1 cellular context compared by ENCODE assay signal in genomic region chrX:119206203-119206602, GRCh38.
TF ChIP-seq lines count a peak whose summit lies in the region.

No MANE protein-coding gene starts in this region.

TF ChIP-seq in K562, 482 proteins besides CTCF, POLR2A, EP300 and RAD21 (continued from another document):
- TF ChIP-seq, protein P1, sequence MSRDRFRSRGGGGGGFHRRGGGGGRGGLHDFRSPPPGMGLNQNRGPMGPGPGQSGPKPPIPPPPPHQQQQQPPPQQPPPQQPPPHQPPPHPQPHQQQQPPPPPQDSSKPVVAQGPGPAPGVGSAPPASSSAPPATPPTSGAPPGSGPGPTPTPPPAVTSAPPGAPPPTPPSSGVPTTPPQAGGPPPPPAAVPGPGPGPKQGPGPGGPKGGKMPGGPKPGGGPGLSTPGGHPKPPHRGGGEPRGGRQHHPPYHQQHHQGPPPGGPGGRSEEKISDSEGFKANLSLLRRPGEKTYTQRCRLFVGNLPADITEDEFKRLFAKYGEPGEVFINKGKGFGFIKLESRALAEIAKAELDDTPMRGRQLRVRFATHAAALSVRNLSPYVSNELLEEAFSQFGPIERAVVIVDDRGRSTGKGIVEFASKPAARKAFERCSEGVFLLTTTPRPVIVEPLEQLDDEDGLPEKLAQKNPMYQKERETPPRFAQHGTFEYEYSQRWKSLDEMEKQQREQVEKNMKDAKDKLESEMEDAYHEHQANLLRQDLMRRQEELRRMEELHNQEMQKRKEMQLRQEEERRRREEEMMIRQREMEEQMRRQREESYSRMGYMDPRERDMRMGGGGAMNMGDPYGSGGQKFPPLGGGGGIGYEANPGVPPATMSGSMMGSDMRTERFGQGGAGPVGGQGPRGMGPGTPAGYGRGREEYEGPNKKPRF (IDR thresholded peaks at IDR 0.05; ENCODE audit: low read depth, low read length) = no peak
- TF ChIP-seq ZKSCAN3 (CRISPR knock-in tag; IDR thresholded peaks at IDR 0.05) (no peak), ZKSCAN1 (IDR thresholded peaks at IDR 0.05; ENCODE audit: low read depth, low read length) (no peak), SMC3 (conservative IDR thresholded peaks at IDR 0.05; ENCODE audit: insufficient read depth, low read depth, low read length) (no peak), DNMT1 (IDR thresholded peaks at IDR 0.05) (no peak), MCM5 (IDR thresholded peaks at IDR 0.05; ENCODE audit: low read depth) (no peak), ZNF431 (CRISPR knock-in tag; IDR thresholded peaks at IDR 0.05) (no peak), SIRT6 (IDR thresholded peaks at IDR 0.05; ENCODE audit: low read depth, low read length) (no peak), SP2 (IDR thresholded peaks at IDR 0.05; ENCODE audit: extremely low read depth, low read depth, low read length, poor library complexity, severe bottlenecking) (no peak), NR4A1 (CRISPR knock-in tag; IDR thresholded peaks at IDR 0.05) (no peak), NR4A1 (tag; IDR thresholded peaks at IDR 0.05) (peak; percentile 36; the same call in 1 of the 2 replicates), PYGO2 (tag; IDR thresholded peaks at IDR 0.05) (no peak), CEBPG (CRISPR knock-in tag; IDR thresholded peaks at IDR 0.05) (peak; percentile 96), CEBPG (tag; conservative IDR thresholded peaks at IDR 0.05 in 1 of 2, IDR thresholded peaks at IDR 0.05 in 1 of 2) (peak; percentile 98 to 99), REST (CRISPR knock-in tag; IDR thresholded peaks at IDR 0.05; ENCODE audit: low read depth) (no peak), POLR3A (IDR thresholded peaks at IDR 0.05; ENCODE audit: borderline replicate concordance, extremely low read depth, insufficient read depth, insufficient read length) (no peak), CBX1 (IDR thresholded peaks at IDR 0.05; ENCODE audit: low read depth) (no peak), POLR2G (IDR thresholded peaks at IDR 0.05; ENCODE audit: low read depth, low read length) (no peak), MXI1 (IDR thresholded peaks at IDR 0.05; ENCODE audit: low read depth, low read length) (no peak), BACH1 (tag; IDR thresholded peaks at IDR 0.05) (0 out of 2 replicates have a peak, but pooled peaks have one; percentile 21), SIN3A (IDR thresholded peaks at IDR 0.05; ENCODE audit: borderline replicate concordance in 2 of 2, control insufficient read depth in 1 of 2, low read depth in 2 of 2, low read length in 2 of 2) (no peak), CHD2 (IDR thresholded peaks at IDR 0.05; ENCODE audit: low read depth, low read length) (no peak), KLF13 (tag; IDR thresholded peaks at IDR 0.05; ENCODE audit: borderline replicate concordance, low read depth) (no peak), FOXK2 (conservative IDR thresholded peaks at IDR 0.05 in 1 of 2, IDR thresholded peaks at IDR 0.05 in 1 of 2; ENCODE audit: low read depth in 2 of 2) (no peak)
- TF ChIP-seq, protein P2, sequence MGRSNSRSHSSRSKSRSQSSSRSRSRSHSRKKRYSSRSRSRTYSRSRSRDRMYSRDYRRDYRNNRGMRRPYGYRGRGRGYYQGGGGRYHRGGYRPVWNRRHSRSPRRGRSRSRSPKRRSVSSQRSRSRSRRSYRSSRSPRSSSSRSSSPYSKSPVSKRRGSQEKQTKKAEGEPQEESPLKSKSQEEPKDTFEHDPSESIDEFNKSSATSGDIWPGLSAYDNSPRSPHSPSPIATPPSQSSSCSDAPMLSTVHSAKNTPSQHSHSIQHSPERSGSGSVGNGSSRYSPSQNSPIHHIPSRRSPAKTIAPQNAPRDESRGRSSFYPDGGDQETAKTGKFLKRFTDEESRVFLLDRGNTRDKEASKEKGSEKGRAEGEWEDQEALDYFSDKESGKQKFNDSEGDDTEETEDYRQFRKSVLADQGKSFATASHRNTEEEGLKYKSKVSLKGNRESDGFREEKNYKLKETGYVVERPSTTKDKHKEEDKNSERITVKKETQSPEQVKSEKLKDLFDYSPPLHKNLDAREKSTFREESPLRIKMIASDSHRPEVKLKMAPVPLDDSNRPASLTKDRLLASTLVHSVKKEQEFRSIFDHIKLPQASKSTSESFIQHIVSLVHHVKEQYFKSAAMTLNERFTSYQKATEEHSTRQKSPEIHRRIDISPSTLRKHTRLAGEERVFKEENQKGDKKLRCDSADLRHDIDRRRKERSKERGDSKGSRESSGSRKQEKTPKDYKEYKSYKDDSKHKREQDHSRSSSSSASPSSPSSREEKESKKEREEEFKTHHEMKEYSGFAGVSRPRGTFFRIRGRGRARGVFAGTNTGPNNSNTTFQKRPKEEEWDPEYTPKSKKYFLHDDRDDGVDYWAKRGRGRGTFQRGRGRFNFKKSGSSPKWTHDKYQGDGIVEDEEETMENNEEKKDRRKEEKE (IDR thresholded peaks at IDR 0.05; ENCODE audit: borderline replicate concordance in 1 of 2, control insufficient read depth in 1 of 2, low read depth in 2 of 2, low read length in 1 of 2) = no peak
- TF ChIP-seq, protein P3, sequence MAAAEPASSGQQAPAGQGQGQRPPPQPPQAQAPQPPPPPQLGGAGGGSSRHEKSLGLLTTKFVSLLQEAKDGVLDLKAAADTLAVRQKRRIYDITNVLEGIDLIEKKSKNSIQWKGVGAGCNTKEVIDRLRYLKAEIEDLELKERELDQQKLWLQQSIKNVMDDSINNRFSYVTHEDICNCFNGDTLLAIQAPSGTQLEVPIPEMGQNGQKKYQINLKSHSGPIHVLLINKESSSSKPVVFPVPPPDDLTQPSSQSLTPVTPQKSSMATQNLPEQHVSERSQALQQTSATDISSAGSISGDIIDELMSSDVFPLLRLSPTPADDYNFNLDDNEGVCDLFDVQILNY (CRISPR knock-in tag; IDR thresholded peaks at IDR 0.05) = no peak
- TF ChIP-seq, protein P4, sequence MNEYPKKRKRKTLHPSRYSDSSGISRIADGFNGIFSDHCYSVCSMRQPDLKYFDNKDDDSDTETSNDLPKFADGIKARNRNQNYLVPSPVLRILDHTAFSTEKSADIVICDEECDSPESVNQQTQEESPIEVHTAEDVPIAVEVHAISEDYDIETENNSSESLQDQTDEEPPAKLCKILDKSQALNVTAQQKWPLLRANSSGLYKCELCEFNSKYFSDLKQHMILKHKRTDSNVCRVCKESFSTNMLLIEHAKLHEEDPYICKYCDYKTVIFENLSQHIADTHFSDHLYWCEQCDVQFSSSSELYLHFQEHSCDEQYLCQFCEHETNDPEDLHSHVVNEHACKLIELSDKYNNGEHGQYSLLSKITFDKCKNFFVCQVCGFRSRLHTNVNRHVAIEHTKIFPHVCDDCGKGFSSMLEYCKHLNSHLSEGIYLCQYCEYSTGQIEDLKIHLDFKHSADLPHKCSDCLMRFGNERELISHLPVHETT (CRISPR knock-in tag; conservative IDR thresholded peaks at IDR 0.05 in 1 of 2, IDR thresholded peaks at IDR 0.05 in 1 of 2) = no peak
- TF ChIP-seq, protein P5, sequence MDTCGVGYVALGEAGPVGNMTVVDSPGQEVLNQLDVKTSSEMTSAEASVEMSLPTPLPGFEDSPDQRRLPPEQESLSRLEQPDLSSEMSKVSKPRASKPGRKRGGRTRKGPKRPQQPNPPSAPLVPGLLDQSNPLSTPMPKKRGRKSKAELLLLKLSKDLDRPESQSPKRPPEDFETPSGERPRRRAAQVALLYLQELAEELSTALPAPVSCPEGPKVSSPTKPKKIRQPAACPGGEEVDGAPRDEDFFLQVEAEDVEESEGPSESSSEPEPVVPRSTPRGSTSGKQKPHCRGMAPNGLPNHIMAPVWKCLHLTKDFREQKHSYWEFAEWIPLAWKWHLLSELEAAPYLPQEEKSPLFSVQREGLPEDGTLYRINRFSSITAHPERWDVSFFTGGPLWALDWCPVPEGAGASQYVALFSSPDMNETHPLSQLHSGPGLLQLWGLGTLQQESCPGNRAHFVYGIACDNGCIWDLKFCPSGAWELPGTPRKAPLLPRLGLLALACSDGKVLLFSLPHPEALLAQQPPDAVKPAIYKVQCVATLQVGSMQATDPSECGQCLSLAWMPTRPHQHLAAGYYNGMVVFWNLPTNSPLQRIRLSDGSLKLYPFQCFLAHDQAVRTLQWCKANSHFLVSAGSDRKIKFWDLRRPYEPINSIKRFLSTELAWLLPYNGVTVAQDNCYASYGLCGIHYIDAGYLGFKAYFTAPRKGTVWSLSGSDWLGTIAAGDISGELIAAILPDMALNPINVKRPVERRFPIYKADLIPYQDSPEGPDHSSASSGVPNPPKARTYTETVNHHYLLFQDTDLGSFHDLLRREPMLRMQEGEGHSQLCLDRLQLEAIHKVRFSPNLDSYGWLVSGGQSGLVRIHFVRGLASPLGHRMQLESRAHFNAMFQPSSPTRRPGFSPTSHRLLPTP (IDR thresholded peaks at IDR 0.05; ENCODE audit: borderline replicate concordance, extremely low read depth, insufficient read length) = no peak
